ENCODE assay signal across 8 cellular contexts in genomic region chr1:54694771-54695170, GRCh38. TPM values are rescaled to one million over a fixed set of nuclear protein-coding genes. Genes with fewer than 3 reads are reported as not detected.
"Had no signal": no experiment of that assay in that cellular context is flagged by ENCODE, and none has a peak within 500 bp of the region (broad histone marks: within the 10 kb centered on the region; RNA-seq: fewer than 3 reads in every experiment).

No MANE protein-coding gene starts in this region.

- H3K9ac ChIP-seq: KMS-11 had no signal

- DNase-seq: IMR-90, KBM-7, KG1 had no signal

- H3K4me3 Mint-ChIP-seq: IgD-negative memory B cell had no signal

- H3K27ac Mint-ChIP-seq: IgD-negative memory B cell had no signal

- H3K9me3 Mint-ChIP-seq: IgD-negative memory B cell had no signal

- H3K36me3 Mint-ChIP-seq: IgD-negative memory B cell had no signal

- H3K4me2 ChIP-seq: KMS-11 had no signal

- H3K27ac ChIP-seq: HL-60, KMS-11 had no signal

- FAIRE-seq: HTR-8/SVneo had no signal

RNA-seq across cellular contexts. Expression of gene MROH7, which starts 53.2 kb away (rescaled TPM):
- total RNA-seq: HT1080, IMR-90 had no signal
- polyA plus RNA-seq: IgD-negative memory B cell, IMR-90 had no signal
